Comparison of ENCODE assay signal across 27 cellular contexts in the genomic region with DNA sequence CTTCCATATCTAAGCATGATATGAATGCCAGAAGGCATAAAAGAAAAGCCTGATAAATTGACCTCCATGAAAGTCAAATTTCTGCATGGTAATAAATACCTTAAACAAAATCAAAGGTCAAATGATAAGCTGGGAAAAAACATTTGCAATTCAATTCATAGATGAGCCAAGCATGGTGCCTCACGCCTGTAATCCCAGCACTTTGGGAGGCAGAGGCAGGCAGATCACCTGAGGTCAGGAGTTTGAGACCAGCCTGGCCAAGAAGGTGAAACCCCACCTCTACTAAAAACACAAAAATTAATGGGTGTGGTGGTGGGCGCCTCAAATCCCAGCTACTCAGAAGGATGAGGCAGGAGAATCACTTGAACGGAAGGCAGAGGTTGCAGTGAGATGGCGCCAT.
"Had no signal": no experiment of that assay in that cellular context is flagged by ENCODE, and none has a peak within 500 bp of the region (broad histone marks: within the 10 kb centered on the region; RNA-seq: fewer than 3 reads in every experiment).

No MANE protein-coding gene starts in this region.

- H3K27ac ChIP-seq: ascending aorta, breast epithelium, cardiac muscle cell, coronary artery, dorsolateral prefrontal cortex, esophagus muscularis mucosa, foreskin keratinocyte, gastroesophageal sphincter had no signal

- ATAC-seq: activated naive CD4-positive, alpha-beta T cell treated with anti-CD3 and anti-CD28 coated beads, Interleukin-2, amount 50 U/mL, for 72 hours; activated T-cell treated with anti-CD3 and anti-CD28 coated beads, Interleukin-2, amount 50 U/mL, for 72 hours; foreskin keratinocyte; gastroesophageal sphincter; heart right ventricle; WTC11 had no signal

- H3K4me3 ChIP-seq: ascending aorta, breast epithelium, cardiac muscle cell, coronary artery, dorsolateral prefrontal cortex, esophagus muscularis mucosa, gastroesophageal sphincter, heart right ventricle had no signal

- H3K9me3 ChIP-seq: ascending aorta, breast epithelium, esophagus muscularis mucosa, gastroesophageal sphincter, heart right ventricle had no signal

- H3K36me3 ChIP-seq: ascending aorta, breast epithelium, cardiac muscle cell, esophagus muscularis mucosa, gastroesophageal sphincter, heart right ventricle had no signal

- H3K27me3 ChIP-seq: ascending aorta, breast epithelium, cardiac muscle cell, dorsolateral prefrontal cortex, esophagus muscularis mucosa, foreskin keratinocyte, gastroesophageal sphincter, heart right ventricle had no signal

- H3K4me1 ChIP-seq: breast epithelium, foreskin keratinocyte had no signal

- DNase-seq: activated CD4-positive, alpha-beta memory T cell treated with anti-CD3 and anti-CD28 coated beads, Interleukin-2, amount 10 ng/mL, durations not matched to agents 7 days and 5 days; activated CD4-positive, alpha-beta T cell treated with anti-CD3 and anti-CD28 coated beads for 1 hour; activated CD4-positive, alpha-beta T cell treated with anti-CD3 and anti-CD28 coated beads for 4 hours; activated CD4-positive, alpha-beta T cell treated with anti-CD3 and anti-CD28 coated beads, Interleukin-2, amount 10 ng/mL, durations not matched to agents 7 days and 5 days; activated CD4-positive, alpha-beta T cell treated with anti-CD3 and anti-CD28 coated beads, Interleukin-2, amount 50 U/mL, for 4 hours; activated CD8-positive, alpha-beta memory T cell treated with anti-CD3 and anti-CD28 coated beads, Interleukin-2, amount 50 U/mL, for 48 hours; activated gamma-delta T cell; activated naive CD4-positive, alpha-beta T cell; activated naive CD4-positive, alpha-beta T cell treated with anti-CD3 and anti-CD28 coated beads, Interleukin-2, amount 10 ng/mL, durations not matched to agents 7 days and 5 days; activated naive CD8-positive, alpha-beta T cell treated with anti-CD3 and anti-CD28 coated beads, Interleukin-2, amount 10 ng/mL, durations not matched to agents 7 days and 5 days; activated T-cell treated with anti-CD3 and anti-CD28 coated beads for 4 hours; activated T-cell treated with anti-CD3 and anti-CD28 coated beads, Interleukin-2, amount 50 U/mL, for 24 hours; activated T-cell treated with anti-CD3 and anti-CD28 coated beads, Interleukin-2, amount 50 U/mL, for 72 hours; dorsolateral prefrontal cortex; effector memory CD4-positive, alpha-beta T cell; erythroblast; foreskin keratinocyte; heart right ventricle; T-helper 2 cell had no signal
